In the genomic region with DNA sequence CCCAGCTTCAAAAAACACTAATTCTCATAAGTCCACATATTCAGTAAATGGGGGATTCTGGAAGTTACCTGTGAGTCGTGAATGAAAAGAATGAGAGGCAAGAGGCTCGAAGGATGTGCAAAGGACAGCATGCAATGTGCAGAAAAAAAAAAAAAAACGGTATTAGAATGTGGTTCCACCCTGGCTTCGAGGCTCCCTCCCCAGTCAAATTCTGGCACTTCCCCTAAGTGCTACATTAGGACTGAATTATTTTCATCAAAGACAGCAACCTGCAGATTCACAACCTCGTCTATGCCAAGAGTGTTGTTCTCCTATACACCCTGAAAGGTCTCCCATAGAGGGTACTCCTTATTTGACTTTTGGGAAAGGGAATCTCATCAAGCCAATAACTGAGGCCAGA, we compare ENCODE assay signal across 27 cellular contexts. TPM values are rescaled to one million over a fixed set of nuclear protein-coding genes. Genes with fewer than 3 reads are reported as not detected.
"Had no signal": no experiment of that assay in that cellular context is flagged by ENCODE, and none has a peak within 500 bp of the region (broad histone marks: within the 10 kb centered on the region; RNA-seq: fewer than 3 reads in every experiment).

No MANE protein-coding gene starts in this region.

- H3K36me3 ChIP-seq: neutrophil, thoracic aorta, transverse colon had no signal

- H3K4me3 Mint-ChIP-seq: naive thymus-derived CD4-positive, alpha-beta T cell; stimulated activated naive B cell treated with anti-CD40 and anti-IgM and Interleukin-4, amounts not matched to agents 10 μg/mL and 1 μg/mL and 100 μg/mL, for 72 hours; stimulated activated naive CD8-positive, alpha-beta T cell treated with anti-CD3 and anti-CD28 coated beads, Interleukin-15, amount 100 ng/mL, for 72 hours had no signal

- H3K4me3 ChIP-seq: dorsolateral prefrontal cortex, thoracic aorta, transverse colon had no signal

- DNase-seq: cortex of kidney; dorsolateral prefrontal cortex; effector CD8-positive, alpha-beta T cell; foreskin melanocyte; head of caudate nucleus; hippocampal formation; mammary epithelial cell; posterior cingulate gyrus; stimulated activated CD4-positive, alpha-beta T cell treated with anti-CD3 and anti-CD28 coated beads, Interleukin-2, amount 100 ng/mL, for 24 hours; stimulated activated CD4-positive, alpha-beta T cell treated with anti-CD3 and anti-CD28 coated beads, Interleukin-4, amount 100 ng/mL, for 4 hours; stimulated activated naive B cell treated with anti-CD40 and anti-IgM and Interleukin-4, amounts not matched to agents 10 μg/mL and 1 μg/mL and 100 μg/mL, for 72 hours; stimulated activated naive CD8-positive, alpha-beta T cell treated with anti-CD3 and anti-CD28 coated beads, Interleukin-15, amount 100 ng/mL, for 72 hours; transverse colon had no signal

- H3K9me3 ChIP-seq: neutrophil, thoracic aorta, transverse colon had no signal

- H3K27ac Mint-ChIP-seq: stimulated activated naive B cell treated with anti-CD40 and anti-IgM and Interleukin-4, amounts not matched to agents 10 μg/mL and 1 μg/mL and 100 μg/mL, for 72 hours; stimulated activated naive CD8-positive, alpha-beta T cell treated with anti-CD3 and anti-CD28 coated beads, Interleukin-15, amount 100 ng/mL, for 72 hours had no signal

- H3K27ac ChIP-seq: neutrophil, thoracic aorta, transverse colon had no signal

- ATAC-seq: naive thymus-derived CD4-positive, alpha-beta T cell; sciatic nerve; stimulated activated naive B cell treated with anti-CD40 and anti-IgM and Interleukin-4, amounts not matched to agents 10 μg/mL and 1 μg/mL and 100 μg/mL, for 72 hours; stimulated activated naive CD8-positive, alpha-beta T cell treated with anti-CD3 and anti-CD28 coated beads, Interleukin-15, amount 100 ng/mL, for 72 hours had no signal

RNA-seq across cellular contexts. Expression of a gene that starts 16.5 kb away (rescaled TPM):
- total RNA-seq: kidney epithelial cell; lower leg skin; mammary epithelial cell; mesenteric fat pad; mononuclear cell; naive thymus-derived CD4-positive, alpha-beta T cell; osteoblast; pulmonary artery endothelial cell; sciatic nerve; skeletal muscle tissue; subcutaneous adipose tissue; thoracic aorta; transverse colon; ureter had no signal
- polyA plus RNA-seq: esophagus; mammary epithelial cell; naive thymus-derived CD4-positive, alpha-beta T cell had no signal
